ENCODE assay signal across 8 cellular contexts in the genomic region with DNA sequence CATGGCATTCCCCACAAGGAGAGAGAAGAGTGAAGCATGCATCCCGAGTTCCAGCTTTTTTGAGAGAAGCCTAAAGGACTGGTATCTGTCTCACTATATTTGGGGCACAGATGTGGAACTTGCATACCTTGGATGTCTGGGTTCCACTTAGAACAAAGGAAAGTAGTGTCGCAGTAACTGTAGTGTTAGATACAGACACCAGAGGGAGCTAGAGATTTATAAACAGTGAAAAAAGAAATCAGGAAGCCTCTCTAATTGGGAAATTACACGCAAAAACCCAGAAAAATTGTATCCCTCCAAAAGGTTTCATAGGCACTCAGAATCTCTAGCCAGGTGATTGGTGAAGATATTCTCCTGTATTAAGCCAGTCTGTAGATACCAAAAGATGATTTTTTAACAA. TPM values are rescaled to one million over a fixed set of nuclear protein-coding genes. Genes with fewer than 3 reads are reported as not detected.
DNase-seq lines count a peak whose midpoint lies in the region; ATAC-seq, FAIRE-seq and TF ChIP-seq lines count a peak whose summit lies in the region.

No MANE protein-coding gene starts in this region.

- ATAC-seq in GM21576 (IDR thresholded peaks at IDR 0.05; ENCODE audit: unreplicated experiment) (no peak), GM19452 (IDR thresholded peaks at IDR 0.05; ENCODE audit: unreplicated experiment) (no peak)

- in situ Hi-C loops in astrocyte of the cerebellum (cut with HindIII; ENCODE audit: low sequenced_read_pairs), result no loop called here

- TF ChIP-seq POLR2A in GM12891 (IDR thresholded peaks at IDR 0.05; ENCODE audit: low read depth, low read length), result no peak

- H3K4me3 ChIP-seq in GM12865 (ENCODE audit: low read depth, low read length), result no peak overlapping the region
- H3K4me3 ChIP-seq in astrocyte of the cerebellum (ENCODE audit: low read depth, low read length), result no peak overlapping the region

- TF ChIP-seq CTCF in GM12865 (IDR thresholded peaks at IDR 0.05; ENCODE audit: insufficient read depth, low read depth, low read length, missing control alignments) (peak; percentile 39), LNCAP (IDR thresholded peaks at IDR 0.05) (peak; percentile 57), astrocyte of the cerebellum (IDR thresholded peaks at IDR 0.05; ENCODE audit: low read depth, low read length, missing control alignments) (peak; percentile 45)

- no peak for FAIRE-seq in GM12891 (lab: Jason Lieb, UNC)

- DNase-seq in GM12865 (ENCODE audit: low read depth) (peak; percentile 0), astrocyte of the cerebellum (ENCODE audit: low read depth) (no peak), medulla oblongata (ENCODE audit: extremely low spot score) (peak; percentile 24), NCI-H446 treated with DMSO at 0.1 percent for 48 hours (lab: John Stamatoyannopoulos, UW) (no peak), GM12891 (ENCODE audit: insufficient read length, low spot score) (no peak)

TF ChIP-seq in GM12891, 5 proteins besides CTCF, POLR2A, EP300 and RAD21:
- TF ChIP-seq SPI1 (IDR thresholded peaks at IDR 0.05; ENCODE audit: low read depth, low read length) (no peak), POLR2AphosphoS5 (IDR thresholded peaks at IDR 0.05; ENCODE audit: low read depth, low read length) (no peak), POU2F2 (IDR thresholded peaks at IDR 0.05; ENCODE audit: low read depth, low read length) (no peak), TAF1 (IDR thresholded peaks at IDR 0.05; ENCODE audit: low read depth, low read length) (no peak), PAX5 (IDR thresholded peaks at IDR 0.05; ENCODE audit: insufficient read depth, low read length, severe bottlenecking) (no peak)

RNA-seq across cellular contexts. Expression of gene AGTR2, which starts 34.4 kb away (rescaled TPM):
- polyA plus RNA-seq in GM12891 (2012; ENCODE audit: low read depth, missing spikeins), result not detected

Comparison
In these comparisons a context has a peak if more than half of its experiments do, and no peak if none do; other contexts are left out.
1. DNase-seq: peak in GM12865 (single experiment) and medulla oblongata (single experiment); none in astrocyte of the cerebellum (single experiment), NCI-H446 treated with DMSO at 0.1 percent for 48 hours (single experiment) and GM12891 (single experiment).
2. Peak in every context shown above with its lines, with median percentiles within 50 percentile points of each other: CTCF ChIP-seq.